ENCODE assay signal across 1 cellular context in the genomic region with DNA sequence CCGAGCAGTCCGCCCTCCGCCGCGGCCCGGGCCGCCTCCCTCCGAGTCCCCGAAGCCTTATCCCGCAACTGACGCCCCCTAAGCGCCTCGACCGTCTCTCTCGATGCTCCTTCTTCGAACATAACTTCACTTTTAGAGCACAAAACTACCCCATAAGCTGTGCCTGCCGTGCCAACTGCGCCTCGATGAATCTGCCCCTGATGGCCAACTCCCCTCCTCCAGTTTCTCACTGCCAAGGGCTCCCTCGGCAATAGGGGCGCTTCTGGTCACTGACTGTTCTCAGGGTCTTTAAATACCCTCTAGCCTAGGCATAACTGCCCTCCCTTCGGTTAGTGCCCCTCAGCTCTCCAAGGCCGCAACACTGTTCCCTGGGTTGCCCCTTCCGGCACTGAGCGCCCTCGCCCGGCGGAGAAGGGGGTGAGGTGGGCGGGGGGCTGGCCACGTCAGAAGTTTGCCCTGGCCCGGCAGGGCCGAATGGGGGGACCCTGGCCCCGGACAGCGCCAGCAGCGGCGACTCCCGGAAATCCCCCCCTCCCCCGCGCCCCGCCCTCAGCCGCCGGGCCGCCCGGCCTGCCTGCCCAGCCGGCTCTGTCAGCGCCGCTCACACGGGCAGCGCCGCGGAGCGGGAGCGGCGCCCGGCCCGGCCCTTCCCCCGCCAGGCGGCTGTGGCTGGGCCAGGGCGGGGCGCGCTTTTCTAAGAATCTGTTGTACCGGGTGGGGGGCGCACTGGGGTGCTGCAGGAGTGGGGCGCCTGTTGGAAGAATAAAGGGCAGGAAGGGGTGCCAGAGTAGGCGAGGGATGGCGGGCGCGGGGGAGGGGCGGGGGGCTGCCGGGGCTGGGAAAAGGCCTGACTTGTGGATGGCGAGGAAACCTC.
A peak's percentile ranks its signal among the peaks of the same experiment; 100 is the strongest.
TF ChIP-seq lines count a peak whose summit lies in the region.

No MANE protein-coding gene starts in this region.

TF ChIP-seq in K562, 482 proteins besides CTCF, POLR2A, EP300 and RAD21 (continued from another document and continues in another):
- TF ChIP-seq, protein P1, sequence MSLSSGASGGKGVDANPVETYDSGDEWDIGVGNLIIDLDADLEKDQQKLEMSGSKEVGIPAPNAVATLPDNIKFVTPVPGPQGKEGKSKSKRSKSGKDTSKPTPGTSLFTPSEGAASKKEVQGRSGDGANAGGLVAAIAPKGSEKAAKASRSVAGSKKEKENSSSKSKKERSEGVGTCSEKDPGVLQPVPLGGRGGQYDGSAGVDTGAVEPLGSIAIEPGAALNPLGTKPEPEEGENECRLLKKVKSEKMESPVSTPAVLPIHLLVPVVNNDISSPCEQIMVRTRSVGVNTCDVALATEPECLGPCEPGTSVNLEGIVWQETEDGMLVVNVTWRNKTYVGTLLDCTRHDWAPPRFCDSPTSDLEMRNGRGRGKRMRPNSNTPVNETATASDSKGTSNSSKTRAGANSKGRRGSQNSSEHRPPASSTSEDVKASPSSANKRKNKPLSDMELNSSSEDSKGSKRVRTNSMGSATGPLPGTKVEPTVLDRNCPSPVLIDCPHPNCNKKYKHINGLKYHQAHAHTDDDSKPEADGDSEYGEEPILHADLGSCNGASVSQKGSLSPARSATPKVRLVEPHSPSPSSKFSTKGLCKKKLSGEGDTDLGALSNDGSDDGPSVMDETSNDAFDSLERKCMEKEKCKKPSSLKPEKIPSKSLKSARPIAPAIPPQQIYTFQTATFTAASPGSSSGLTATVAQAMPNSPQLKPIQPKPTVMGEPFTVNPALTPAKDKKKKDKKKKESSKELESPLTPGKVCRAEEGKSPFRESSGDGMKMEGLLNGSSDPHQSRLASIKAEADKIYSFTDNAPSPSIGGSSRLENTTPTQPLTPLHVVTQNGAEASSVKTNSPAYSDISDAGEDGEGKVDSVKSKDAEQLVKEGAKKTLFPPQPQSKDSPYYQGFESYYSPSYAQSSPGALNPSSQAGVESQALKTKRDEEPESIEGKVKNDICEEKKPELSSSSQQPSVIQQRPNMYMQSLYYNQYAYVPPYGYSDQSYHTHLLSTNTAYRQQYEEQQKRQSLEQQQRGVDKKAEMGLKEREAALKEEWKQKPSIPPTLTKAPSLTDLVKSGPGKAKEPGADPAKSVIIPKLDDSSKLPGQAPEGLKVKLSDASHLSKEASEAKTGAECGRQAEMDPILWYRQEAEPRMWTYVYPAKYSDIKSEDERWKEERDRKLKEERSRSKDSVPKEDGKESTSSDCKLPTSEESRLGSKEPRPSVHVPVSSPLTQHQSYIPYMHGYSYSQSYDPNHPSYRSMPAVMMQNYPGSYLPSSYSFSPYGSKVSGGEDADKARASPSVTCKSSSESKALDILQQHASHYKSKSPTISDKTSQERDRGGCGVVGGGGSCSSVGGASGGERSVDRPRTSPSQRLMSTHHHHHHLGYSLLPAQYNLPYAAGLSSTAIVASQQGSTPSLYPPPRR (CRISPR knock-in tag; IDR thresholded peaks at IDR 0.05; ENCODE audit: borderline replicate concordance): peak; percentile 45; the same call in 1 of the 2 replicates
- TF ChIP-seq FOXP1 (CRISPR knock-in tag; IDR thresholded peaks at IDR 0.05) (0 out of 2 replicates have a peak, but pooled peaks have one; percentile 30), KLF13 (tag; IDR thresholded peaks at IDR 0.05; ENCODE audit: borderline replicate concordance, low read depth) (peak; percentile 57; the same call in 1 of the 2 replicates), PCBP1 (IDR thresholded peaks at IDR 0.05; ENCODE audit: low read depth, low read length, poor library complexity, severe bottlenecking) (peak; percentile 4), ZNF830 (CRISPR knock-in tag; IDR thresholded peaks at IDR 0.05) (0 out of 2 replicates have a peak, but pooled peaks have one; percentile 68), POLR2AphosphoS5 (IDR thresholded peaks at IDR 0.05; ENCODE audit: control insufficient read depth, insufficient read depth, low read depth, low read length) (peak; percentile 35; the same call in 1 of the 2 replicates), ZC3H4 (CRISPR knock-in tag; IDR thresholded peaks at IDR 0.05; ENCODE audit: borderline replicate concordance) (0 out of 2 replicates have a peak, but pooled peaks have one; percentile 68), LEF1 (IDR thresholded peaks at IDR 0.05) (peak; percentile 57; the same call in 1 of the 2 replicates), PHF20 (IDR thresholded peaks at IDR 0.05; ENCODE audit: partially characterized antibody) (peak; percentile 35), ZNF217 (CRISPR knock-in tag; IDR thresholded peaks at IDR 0.05) (no peak), SMARCA4 (IDR thresholded peaks at IDR 0.05) (peak; percentile 42; the same call in 1 of the 2 replicates), NR4A1 (CRISPR knock-in tag; IDR thresholded peaks at IDR 0.05) (no peak), NR4A1 (tag; IDR thresholded peaks at IDR 0.05) (no peak), SLC30A9 (CRISPR knock-in tag; IDR thresholded peaks at IDR 0.05) (no peak), SUPT5H (IDR thresholded peaks at IDR 0.05) (peak; percentile 88), ARID1B (IDR thresholded peaks at IDR 0.05) (peak; percentile 47; the same call in 1 of the 2 replicates), RB1 (IDR thresholded peaks at IDR 0.05; ENCODE audit: low read depth) (peak; percentile 64; the same call in 1 of the 2 replicates), GATAD2A (IDR thresholded peaks at IDR 0.05) (peak; percentile 81), ZFX (CRISPR knock-in tag; IDR thresholded peaks at IDR 0.05) (peak; percentile 85), NR1H2 (CRISPR knock-in tag; IDR thresholded peaks at IDR 0.05) (0 out of 2 replicates have a peak, but pooled peaks have one; percentile 24), CCNT2 (IDR thresholded peaks at IDR 0.05; ENCODE audit: borderline replicate concordance, extremely low read depth, insufficient read length, low read depth, low read length) (peak; percentile 88), CCAR2 (IDR thresholded peaks at IDR 0.05; ENCODE audit: low read depth, low read length) (no peak), TOE1 (IDR thresholded peaks at IDR 0.05; ENCODE audit: borderline replicate concordance) (peak; percentile 51), TOE1 (CRISPR knock-in tag; IDR thresholded peaks at IDR 0.05; ENCODE audit: borderline replicate concordance, low read depth) (no peak), ZNF133 (CRISPR knock-in tag; IDR thresholded peaks at IDR 0.05) (no peak), SIN3A (IDR thresholded peaks at IDR 0.05; ENCODE audit: borderline replicate concordance in 2 of 2, control insufficient read depth in 1 of 2, low read depth in 2 of 2, low read length in 2 of 2) (peak in 1 of 2 experiments; percentile 47; a peak in 1 of 4 replicates), ATF1 (CRISPR knock-in tag; IDR thresholded peaks at IDR 0.05) (no peak), ATF1 (tag; IDR thresholded peaks at IDR 0.05) (peak; percentile 50; the same call in 1 of the 2 replicates), COPS2 (conservative IDR thresholded peaks at IDR 0.05) (no peak), NONO (IDR thresholded peaks at IDR 0.05; ENCODE audit: low read depth in 2 of 2, low read length in 1 of 2) (peak in 1 of 2 experiments; percentile 61; a peak in 1 of 4 replicates), SMAD1 (IDR thresholded peaks at IDR 0.05; ENCODE audit: low read depth, low read length, partially characterized antibody) (peak; percentile 33), SIX5 (IDR thresholded peaks at IDR 0.05; ENCODE audit: borderline replicate concordance in 1 of 2, insufficient read depth in 1 of 2, low read depth in 1 of 2, low read length in 2 of 2) (no peak)
- TF ChIP-seq, protein P2, sequence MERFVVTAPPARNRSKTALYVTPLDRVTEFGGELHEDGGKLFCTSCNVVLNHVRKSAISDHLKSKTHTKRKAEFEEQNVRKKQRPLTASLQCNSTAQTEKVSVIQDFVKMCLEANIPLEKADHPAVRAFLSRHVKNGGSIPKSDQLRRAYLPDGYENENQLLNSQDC (CRISPR knock-in tag; IDR thresholded peaks at IDR 0.05): no peak
- TF ChIP-seq, protein P3, sequence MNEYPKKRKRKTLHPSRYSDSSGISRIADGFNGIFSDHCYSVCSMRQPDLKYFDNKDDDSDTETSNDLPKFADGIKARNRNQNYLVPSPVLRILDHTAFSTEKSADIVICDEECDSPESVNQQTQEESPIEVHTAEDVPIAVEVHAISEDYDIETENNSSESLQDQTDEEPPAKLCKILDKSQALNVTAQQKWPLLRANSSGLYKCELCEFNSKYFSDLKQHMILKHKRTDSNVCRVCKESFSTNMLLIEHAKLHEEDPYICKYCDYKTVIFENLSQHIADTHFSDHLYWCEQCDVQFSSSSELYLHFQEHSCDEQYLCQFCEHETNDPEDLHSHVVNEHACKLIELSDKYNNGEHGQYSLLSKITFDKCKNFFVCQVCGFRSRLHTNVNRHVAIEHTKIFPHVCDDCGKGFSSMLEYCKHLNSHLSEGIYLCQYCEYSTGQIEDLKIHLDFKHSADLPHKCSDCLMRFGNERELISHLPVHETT (CRISPR knock-in tag; conservative IDR thresholded peaks at IDR 0.05 in 1 of 2, IDR thresholded peaks at IDR 0.05 in 1 of 2): peak in 1 of 2 experiments; percentile 57; a peak in 1 of 4 replicates
- TF ChIP-seq, protein P4, sequence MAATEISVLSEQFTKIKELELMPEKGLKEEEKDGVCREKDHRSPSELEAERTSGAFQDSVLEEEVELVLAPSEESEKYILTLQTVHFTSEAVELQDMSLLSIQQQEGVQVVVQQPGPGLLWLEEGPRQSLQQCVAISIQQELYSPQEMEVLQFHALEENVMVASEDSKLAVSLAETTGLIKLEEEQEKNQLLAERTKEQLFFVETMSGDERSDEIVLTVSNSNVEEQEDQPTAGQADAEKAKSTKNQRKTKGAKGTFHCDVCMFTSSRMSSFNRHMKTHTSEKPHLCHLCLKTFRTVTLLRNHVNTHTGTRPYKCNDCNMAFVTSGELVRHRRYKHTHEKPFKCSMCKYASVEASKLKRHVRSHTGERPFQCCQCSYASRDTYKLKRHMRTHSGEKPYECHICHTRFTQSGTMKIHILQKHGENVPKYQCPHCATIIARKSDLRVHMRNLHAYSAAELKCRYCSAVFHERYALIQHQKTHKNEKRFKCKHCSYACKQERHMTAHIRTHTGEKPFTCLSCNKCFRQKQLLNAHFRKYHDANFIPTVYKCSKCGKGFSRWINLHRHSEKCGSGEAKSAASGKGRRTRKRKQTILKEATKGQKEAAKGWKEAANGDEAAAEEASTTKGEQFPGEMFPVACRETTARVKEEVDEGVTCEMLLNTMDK (IDR thresholded peaks at IDR 0.05; ENCODE audit: borderline replicate concordance, insufficient read depth, low read depth, low read length, poor library complexity, severe bottlenecking): peak; percentile 21
- TF ChIP-seq, protein P5, sequence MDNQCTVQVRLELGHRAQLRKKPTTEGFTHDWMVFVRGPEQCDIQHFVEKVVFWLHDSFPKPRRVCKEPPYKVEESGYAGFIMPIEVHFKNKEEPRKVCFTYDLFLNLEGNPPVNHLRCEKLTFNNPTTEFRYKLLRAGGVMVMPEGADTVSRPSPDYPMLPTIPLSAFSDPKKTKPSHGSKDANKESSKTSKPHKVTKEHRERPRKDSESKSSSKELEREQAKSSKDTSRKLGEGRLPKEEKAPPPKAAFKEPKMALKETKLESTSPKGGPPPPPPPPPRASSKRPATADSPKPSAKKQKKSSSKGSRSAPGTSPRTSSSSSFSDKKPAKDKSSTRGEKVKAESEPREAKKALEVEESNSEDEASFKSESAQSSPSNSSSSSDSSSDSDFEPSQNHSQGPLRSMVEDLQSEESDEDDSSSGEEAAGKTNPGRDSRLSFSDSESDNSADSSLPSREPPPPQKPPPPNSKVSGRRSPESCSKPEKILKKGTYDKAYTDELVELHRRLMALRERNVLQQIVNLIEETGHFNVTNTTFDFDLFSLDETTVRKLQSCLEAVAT (IDR thresholded peaks at IDR 0.05): peak in 1 of 2 experiments; percentile 62; a peak in 1 of 4 replicates
- TF ChIP-seq, protein P6, sequence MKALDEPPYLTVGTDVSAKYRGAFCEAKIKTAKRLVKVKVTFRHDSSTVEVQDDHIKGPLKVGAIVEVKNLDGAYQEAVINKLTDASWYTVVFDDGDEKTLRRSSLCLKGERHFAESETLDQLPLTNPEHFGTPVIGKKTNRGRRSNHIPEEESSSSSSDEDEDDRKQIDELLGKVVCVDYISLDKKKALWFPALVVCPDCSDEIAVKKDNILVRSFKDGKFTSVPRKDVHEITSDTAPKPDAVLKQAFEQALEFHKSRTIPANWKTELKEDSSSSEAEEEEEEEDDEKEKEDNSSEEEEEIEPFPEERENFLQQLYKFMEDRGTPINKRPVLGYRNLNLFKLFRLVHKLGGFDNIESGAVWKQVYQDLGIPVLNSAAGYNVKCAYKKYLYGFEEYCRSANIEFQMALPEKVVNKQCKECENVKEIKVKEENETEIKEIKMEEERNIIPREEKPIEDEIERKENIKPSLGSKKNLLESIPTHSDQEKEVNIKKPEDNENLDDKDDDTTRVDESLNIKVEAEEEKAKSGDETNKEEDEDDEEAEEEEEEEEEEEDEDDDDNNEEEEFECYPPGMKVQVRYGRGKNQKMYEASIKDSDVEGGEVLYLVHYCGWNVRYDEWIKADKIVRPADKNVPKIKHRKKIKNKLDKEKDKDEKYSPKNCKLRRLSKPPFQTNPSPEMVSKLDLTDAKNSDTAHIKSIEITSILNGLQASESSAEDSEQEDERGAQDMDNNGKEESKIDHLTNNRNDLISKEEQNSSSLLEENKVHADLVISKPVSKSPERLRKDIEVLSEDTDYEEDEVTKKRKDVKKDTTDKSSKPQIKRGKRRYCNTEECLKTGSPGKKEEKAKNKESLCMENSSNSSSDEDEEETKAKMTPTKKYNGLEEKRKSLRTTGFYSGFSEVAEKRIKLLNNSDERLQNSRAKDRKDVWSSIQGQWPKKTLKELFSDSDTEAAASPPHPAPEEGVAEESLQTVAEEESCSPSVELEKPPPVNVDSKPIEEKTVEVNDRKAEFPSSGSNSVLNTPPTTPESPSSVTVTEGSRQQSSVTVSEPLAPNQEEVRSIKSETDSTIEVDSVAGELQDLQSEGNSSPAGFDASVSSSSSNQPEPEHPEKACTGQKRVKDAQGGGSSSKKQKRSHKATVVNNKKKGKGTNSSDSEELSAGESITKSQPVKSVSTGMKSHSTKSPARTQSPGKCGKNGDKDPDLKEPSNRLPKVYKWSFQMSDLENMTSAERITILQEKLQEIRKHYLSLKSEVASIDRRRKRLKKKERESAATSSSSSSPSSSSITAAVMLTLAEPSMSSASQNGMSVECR (CRISPR knock-in tag; IDR thresholded peaks at IDR 0.05): peak; percentile 37; the same call in 1 of the 2 replicates
- TF ChIP-seq, protein P7, sequence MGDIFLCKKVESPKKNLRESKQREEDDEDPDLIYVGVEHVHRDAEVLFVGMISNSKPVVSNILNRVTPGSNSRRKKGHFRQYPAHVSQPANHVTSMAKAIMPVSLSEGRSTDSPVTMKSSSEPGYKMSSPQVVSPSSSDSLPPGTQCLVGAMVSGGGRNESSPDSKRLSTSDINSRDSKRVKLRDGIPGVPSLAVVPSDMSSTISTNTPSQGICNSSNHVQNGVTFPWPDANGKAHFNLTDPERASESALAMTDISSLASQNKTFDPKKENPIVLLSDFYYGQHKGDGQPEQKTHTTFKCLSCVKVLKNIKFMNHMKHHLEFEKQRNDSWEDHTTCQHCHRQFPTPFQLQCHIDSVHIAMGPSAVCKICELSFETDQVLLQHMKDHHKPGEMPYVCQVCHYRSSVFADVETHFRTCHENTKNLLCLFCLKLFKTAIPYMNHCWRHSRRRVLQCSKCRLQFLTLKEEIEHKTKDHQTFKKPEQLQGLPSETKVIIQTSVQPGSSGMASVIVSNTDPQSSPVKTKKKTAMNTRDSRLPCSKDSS (IDR thresholded peaks at IDR 0.05; ENCODE audit: low read depth, partially characterized antibody): no peak
- TF ChIP-seq, protein P8, sequence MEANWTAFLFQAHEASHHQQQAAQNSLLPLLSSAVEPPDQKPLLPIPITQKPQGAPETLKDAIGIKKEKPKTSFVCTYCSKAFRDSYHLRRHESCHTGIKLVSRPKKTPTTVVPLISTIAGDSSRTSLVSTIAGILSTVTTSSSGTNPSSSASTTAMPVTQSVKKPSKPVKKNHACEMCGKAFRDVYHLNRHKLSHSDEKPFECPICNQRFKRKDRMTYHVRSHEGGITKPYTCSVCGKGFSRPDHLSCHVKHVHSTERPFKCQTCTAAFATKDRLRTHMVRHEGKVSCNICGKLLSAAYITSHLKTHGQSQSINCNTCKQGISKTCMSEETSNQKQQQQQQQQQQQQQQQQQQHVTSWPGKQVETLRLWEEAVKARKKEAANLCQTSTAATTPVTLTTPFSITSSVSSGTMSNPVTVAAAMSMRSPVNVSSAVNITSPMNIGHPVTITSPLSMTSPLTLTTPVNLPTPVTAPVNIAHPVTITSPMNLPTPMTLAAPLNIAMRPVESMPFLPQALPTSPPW (CRISPR knock-in tag; IDR thresholded peaks at IDR 0.05): peak; percentile 85
